26 cellular contexts compared by ENCODE assay signal in the genomic region with DNA sequence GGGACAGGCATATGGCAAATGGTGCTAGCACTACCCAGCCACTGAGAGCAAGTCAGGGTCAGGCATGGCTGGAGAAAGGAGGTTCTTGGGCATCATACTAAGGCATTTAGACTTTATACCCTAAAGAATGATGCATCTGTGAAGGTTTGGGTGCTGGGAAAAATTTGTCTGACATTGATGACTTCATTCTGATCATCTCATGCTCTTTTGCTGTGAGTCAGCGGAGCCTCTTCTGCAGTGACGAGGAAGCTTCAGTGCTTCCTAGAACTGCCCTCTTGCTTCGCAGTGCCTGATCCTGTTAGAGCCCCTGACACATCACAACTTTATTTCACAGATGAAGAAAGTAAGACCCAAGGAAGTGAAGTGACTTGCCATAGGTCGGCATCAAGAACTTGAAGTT.
DNase-seq lines count a peak whose midpoint lies in the region; FAIRE-seq and TF ChIP-seq lines count a peak whose summit lies in the region.
"Had no signal": no experiment of that assay in that cellular context is flagged by ENCODE, and none has a peak within 500 bp of the region (broad histone marks: within the 10 kb centered on the region; RNA-seq: fewer than 3 reads in every experiment).

No MANE protein-coding gene starts in this region.

- DNase-seq in GM23248 (peak; percentile 77), RCC 7860 (ENCODE audit: low spot score) (peak; percentile 70), esophagus muscularis mucosa (ENCODE audit: extremely low spot score) (peak; percentile 87), trophoblast cell (no peak), NCI-H2029 (lab: John Stamatoyannopoulos, UW) (no peak), NCI-H82 (lab: John Stamatoyannopoulos, UW) (no peak), cardiac septum (ENCODE audit: low spot score) (no peak), DMS153 (lab: John Stamatoyannopoulos, UW) (no peak)
- DNase-seq: activated B cell treated with CpG ODN at 0.5 μM for 24 hours; activated naive CD4-positive, alpha-beta T cell treated with Interleukin-2 at 50 U/mL for 16 hours; activated T-cell treated with anti-CD3 and anti-CD28 coated beads, Interleukin-2, amount 50 U/mL, for 24 hours; anterior cingulate cortex; CD8-positive, alpha-beta memory T cell; DND-41; effector CD8-positive, alpha-beta T cell; esophagus squamous epithelium; glutamatergic neuron; left lung; midbrain; NCI-H187; NCI-H446 treated with DMSO at 0.1 percent for 48 hours; RPMI8226; stimulated activated naive CD4-positive, alpha-beta T cell treated with Interleukin-2 at 50 U/mL for 16 hours; T-helper 9 cell had no signal

- TF ChIP-seq EP300 in esophagus muscularis mucosa (IDR thresholded peaks at IDR 0.05) = no peak

- peak overlapping the region; percentile 98 for H2AK5ac ChIP-seq in trophoblast cell (ENCODE audit: low read length)

- H2BK5ac ChIP-seq in trophoblast cell (ENCODE audit: low read depth, low read length, poor library complexity) = no peak overlapping the region

- in situ Hi-C loops in GM23248 (cut with MboI) = no loop called here

- peak overlapping the region; percentile 11 for H4K8ac ChIP-seq in trophoblast cell (ENCODE audit: low read depth, low read length)

- H3K9ac ChIP-seq in GM23248 (no peak overlapping the region), trophoblast cell (ENCODE audit: low read length) (no peak overlapping the region)
- H3K9ac ChIP-seq: neural progenitor cell had no signal

- no peak overlapping the region for H3K4ac ChIP-seq in trophoblast cell (ENCODE audit: low read depth, low read length)

- H4K20me1 ChIP-seq in GM23248 (ENCODE audit: insufficient read depth) = no peaks in the 10 kb centered on the region

- H2AFZ ChIP-seq in GM23248 (no peak overlapping the region), trophoblast cell (ENCODE audit: insufficient read depth, low read length, poor library complexity) (no peak overlapping the region)
- H2AFZ ChIP-seq: neural progenitor cell had no signal

- H4K91ac ChIP-seq in trophoblast cell (ENCODE audit: low read depth, low read length) = peak overlapping the region; percentile 69

- no peak for TF ChIP-seq CTCF in esophagus muscularis mucosa (IDR thresholded peaks at IDR 0.05)

- no peak overlapping the region for H3K18ac ChIP-seq in trophoblast cell (ENCODE audit: low read length)

- peaks cover 16% of the 10 kb centered on the region; the same call in 1 of the 2 replicates for H3K4me1 ChIP-seq in GM23248 (ENCODE audit: insufficient read depth)
- peaks cover 0 to 5% (median 0%) of the 10 kb centered on the region in 4 donors for H3K4me1 ChIP-seq in esophagus muscularis mucosa
- peaks cover 7 to 9% of the 10 kb centered on the region in 2 experiments for H3K4me1 ChIP-seq in trophoblast cell (ENCODE audit: control insufficient read depth in 1 of 2, insufficient read depth in 2 of 2, low read length in 2 of 2)
- H3K4me1 ChIP-seq: left lung had no signal

- WGBS in GM23248 (ENCODE audit: low coverage in 1 of 2, low lambda C conversion rate in 2 of 2, missing lambda C conversion rate in 2 of 2), 2 experiments = 57 to 80% methylated on average over 4 of the region's 4 CpGs
- WGBS in esophagus muscularis mucosa = 96% methylated on average over 4 of the region's 4 CpGs
- WGBS in trophoblast cell (ENCODE audit: extremely low coverage, insufficient coverage, insufficient read length) = no CpG with 5 or more reads among the region's 4 CpGs

- TF ChIP-seq POLR2A in esophagus muscularis mucosa (IDR thresholded peaks at IDR 0.05; ENCODE audit: low read depth) = no peak

- H3K23ac ChIP-seq in trophoblast cell (ENCODE audit: low read length) = no peak overlapping the region

- H4K12ac ChIP-seq in trophoblast cell (ENCODE audit: low read depth, low read length) = no peak overlapping the region

- H3K27ac ChIP-seq in GM23248 (no peak overlapping the region), esophagus muscularis mucosa (replicated peaks in 1 of 4) (no peak overlapping the region), trophoblast cell (ENCODE audit: low read depth, low read length) (no peak overlapping the region)
- H3K27ac ChIP-seq: esophagus squamous epithelium, left lung, neural progenitor cell, skin epidermis had no signal

- no peaks in the 10 kb centered on the region for H3K36me3 ChIP-seq in GM23248 (ENCODE audit: low read depth)
- H3K36me3 ChIP-seq in esophagus muscularis mucosa = no peaks in the 10 kb centered on the region
- H3K36me3 ChIP-seq in trophoblast cell (ENCODE audit: control insufficient read depth in 1 of 2, insufficient read depth in 2 of 2, low read length in 2 of 2) = no peaks in the 10 kb centered on the region
- H3K36me3 ChIP-seq: esophagus squamous epithelium, left lung, neural progenitor cell had no signal

- intact Hi-C loops in esophagus muscularis mucosa (cut with DNase I) = no loop called here
- intact Hi-C loops in cardiac septum (cut with DNase I) = no loop called here

- no peak overlapping the region for H3K4me3 ChIP-seq in GM23248
- H3K4me3 ChIP-seq in esophagus muscularis mucosa = no peak overlapping the region
- H3K4me3 ChIP-seq in trophoblast cell (ENCODE audit: low read depth, low read length) = no peak overlapping the region
- H3K4me3 ChIP-seq: esophagus squamous epithelium, left lung, neural progenitor cell, skin epidermis had no signal

- H2BK12ac ChIP-seq in trophoblast cell (ENCODE audit: low read length) = peak overlapping the region; percentile 96

- no peaks in the 10 kb centered on the region for H3F3A ChIP-seq in GM23248 (ENCODE audit: insufficient read depth)

- H3K9me3 ChIP-seq in GM23248 (ENCODE audit: low read depth) = no peaks in the 10 kb centered on the region
- H3K9me3 ChIP-seq in esophagus muscularis mucosa = no peaks in the 10 kb centered on the region
- no peaks in the 10 kb centered on the region for H3K9me3 ChIP-seq in trophoblast cell (ENCODE audit: insufficient read depth, low read depth, low read length)
- H3K9me3 ChIP-seq: esophagus squamous epithelium, left lung had no signal

- H2BK120ac ChIP-seq in trophoblast cell (ENCODE audit: insufficient read depth, low read length, poor library complexity) = peak overlapping the region; percentile 78

- no peaks in the 10 kb centered on the region for H3K27me3 ChIP-seq in GM23248 (replicated peaks; ENCODE audit: insufficient read depth)
- H3K27me3 ChIP-seq in esophagus muscularis mucosa = no peaks in the 10 kb centered on the region
- no peaks in the 10 kb centered on the region for H3K27me3 ChIP-seq in trophoblast cell (ENCODE audit: insufficient read depth, low read length)
- H3K27me3 ChIP-seq: esophagus squamous epithelium, left lung, neural progenitor cell had no signal

- peaks cover 9% of the 10 kb centered on the region for H3K79me1 ChIP-seq in trophoblast cell (ENCODE audit: low read length)

- no peaks in the 10 kb centered on the region for H3K9me2 ChIP-seq in GM23248 (ENCODE audit: insufficient read depth)

- no peak for FAIRE-seq in RCC 7860 (lab: Jason Lieb, UNC)

- peak overlapping the region; percentile 19 for H3K14ac ChIP-seq in trophoblast cell (ENCODE audit: low read length)

- no peak overlapping the region for H3K4me2 ChIP-seq in GM23248 (ENCODE audit: unreplicated experiment)
- H3K4me2 ChIP-seq in trophoblast cell (ENCODE audit: low read length) = no peak overlapping the region
- H3K4me2 ChIP-seq: neural progenitor cell had no signal

- H3K79me2 ChIP-seq in GM23248 (ENCODE audit: insufficient read depth) = no peaks in the 10 kb centered on the region
- H3K79me2 ChIP-seq in trophoblast cell (ENCODE audit: control insufficient read depth, insufficient read depth, low read length, poor library complexity) = no peaks in the 10 kb centered on the region

Comparison
In these comparisons a context has a peak if more than half of its experiments do, and no peak if none do; other contexts are left out.
1. DNase-seq: peak in GM23248 (single experiment), RCC 7860 (single experiment) and esophagus muscularis mucosa (single experiment); none in trophoblast cell (0 of 2), NCI-H2029 (single experiment), NCI-H82 (single experiment), cardiac septum (single experiment) and DMS153 (single experiment).